Comparison of ENCODE assay signal across 1 cellular context in the genomic region with DNA sequence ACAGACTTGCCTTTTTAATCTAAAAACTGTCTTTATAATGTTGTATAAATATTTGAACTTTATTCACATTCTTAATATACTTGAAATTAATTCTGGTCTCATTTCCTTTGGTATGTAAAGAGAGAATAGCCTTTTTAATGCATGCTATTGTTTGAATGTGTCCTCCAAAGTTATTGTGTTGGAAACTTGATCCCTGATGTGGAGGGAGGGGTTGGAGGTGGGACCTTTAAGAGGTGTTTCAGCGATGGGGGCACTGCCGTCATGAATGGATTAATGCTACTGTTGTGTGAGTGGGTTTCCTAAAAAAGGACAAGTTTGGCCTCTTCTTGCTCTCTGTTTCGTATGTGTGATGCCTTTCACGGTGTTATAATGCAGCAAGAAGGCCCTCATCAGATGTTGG.
TF ChIP-seq lines count a peak whose summit lies in the region.

No MANE protein-coding gene starts in this region.

TF ChIP-seq in GM23338, 12 proteins besides CTCF, POLR2A, EP300 and RAD21 (continued from another document):
- TF ChIP-seq, protein P1, sequence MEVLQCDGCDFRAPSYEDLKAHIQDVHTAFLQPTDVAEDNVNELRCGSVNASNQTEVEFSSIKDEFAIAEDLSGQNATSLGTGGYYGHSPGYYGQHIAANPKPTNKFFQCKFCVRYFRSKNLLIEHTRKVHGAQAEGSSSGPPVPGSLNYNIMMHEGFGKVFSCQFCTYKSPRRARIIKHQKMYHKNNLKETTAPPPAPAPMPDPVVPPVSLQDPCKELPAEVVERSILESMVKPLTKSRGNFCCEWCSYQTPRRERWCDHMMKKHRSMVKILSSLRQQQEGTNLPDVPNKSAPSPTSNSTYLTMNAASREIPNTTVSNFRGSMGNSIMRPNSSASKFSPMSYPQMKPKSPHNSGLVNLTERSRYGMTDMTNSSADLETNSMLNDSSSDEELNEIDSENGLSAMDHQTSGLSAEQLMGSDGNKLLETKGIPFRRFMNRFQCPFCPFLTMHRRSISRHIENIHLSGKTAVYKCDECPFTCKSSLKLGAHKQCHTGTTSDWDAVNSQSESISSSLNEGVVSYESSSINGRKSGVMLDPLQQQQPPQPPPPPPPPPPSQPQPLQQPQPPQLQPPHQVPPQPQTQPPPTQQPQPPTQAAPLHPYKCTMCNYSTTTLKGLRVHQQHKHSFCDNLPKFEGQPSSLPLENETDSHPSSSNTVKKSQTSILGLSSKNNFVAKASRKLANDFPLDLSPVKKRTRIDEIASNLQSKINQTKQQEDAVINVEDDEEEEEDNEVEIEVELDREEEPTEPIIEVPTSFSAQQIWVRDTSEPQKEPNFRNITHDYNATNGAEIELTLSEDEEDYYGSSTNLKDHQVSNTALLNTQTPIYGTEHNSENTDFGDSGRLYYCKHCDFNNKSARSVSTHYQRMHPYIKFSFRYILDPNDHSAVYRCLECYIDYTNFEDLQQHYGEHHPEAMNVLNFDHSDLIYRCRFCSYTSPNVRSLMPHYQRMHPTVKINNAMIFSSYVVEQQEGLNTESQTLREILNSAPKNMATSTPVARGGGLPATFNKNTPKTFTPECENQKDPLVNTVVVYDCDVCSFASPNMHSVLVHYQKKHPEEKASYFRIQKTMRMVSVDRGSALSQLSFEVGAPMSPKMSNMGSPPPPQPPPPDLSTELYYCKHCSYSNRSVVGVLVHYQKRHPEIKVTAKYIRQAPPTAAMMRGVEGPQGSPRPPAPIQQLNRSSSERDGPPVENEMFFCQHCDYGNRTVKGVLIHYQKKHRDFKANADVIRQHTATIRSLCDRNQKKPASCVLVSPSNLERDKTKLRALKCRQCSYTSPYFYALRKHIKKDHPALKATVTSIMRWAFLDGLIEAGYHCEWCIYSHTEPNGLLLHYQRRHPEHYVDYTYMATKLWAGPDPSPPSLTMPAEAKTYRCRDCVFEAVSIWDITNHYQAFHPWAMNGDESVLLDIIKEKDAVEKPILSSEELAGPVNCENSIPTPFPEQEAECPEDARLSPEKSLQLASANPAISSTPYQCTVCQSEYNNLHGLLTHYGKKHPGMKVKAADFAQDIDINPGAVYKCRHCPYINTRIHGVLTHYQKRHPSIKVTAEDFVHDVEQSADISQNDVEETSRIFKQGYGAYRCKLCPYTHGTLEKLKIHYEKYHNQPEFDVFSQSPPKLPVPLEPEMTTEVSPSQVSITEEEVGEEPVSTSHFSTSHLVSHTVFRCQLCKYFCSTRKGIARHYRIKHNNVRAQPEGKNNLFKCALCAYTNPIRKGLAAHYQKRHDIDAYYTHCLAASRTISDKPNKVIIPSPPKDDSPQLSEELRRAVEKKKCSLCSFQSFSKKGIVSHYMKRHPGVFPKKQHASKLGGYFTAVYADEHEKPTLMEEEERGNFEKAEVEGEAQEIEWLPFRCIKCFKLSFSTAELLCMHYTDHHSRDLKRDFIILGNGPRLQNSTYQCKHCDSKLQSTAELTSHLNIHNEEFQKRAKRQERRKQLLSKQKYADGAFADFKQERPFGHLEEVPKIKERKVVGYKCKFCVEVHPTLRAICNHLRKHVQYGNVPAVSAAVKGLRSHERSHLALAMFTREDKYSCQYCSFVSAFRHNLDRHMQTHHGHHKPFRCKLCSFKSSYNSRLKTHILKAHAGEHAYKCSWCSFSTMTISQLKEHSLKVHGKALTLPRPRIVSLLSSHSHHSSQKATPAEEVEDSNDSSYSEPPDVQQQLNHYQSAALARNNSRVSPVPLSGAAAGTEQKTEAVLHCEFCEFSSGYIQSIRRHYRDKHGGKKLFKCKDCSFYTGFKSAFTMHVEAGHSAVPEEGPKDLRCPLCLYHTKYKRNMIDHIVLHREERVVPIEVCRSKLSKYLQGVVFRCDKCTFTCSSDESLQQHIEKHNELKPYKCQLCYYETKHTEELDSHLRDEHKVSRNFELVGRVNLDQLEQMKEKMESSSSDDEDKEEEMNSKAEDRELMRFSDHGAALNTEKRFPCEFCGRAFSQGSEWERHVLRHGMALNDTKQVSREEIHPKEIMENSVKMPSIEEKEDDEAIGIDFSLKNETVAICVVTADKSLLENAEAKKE (CRISPR knock-in tag; IDR thresholded peaks at IDR 0.05), result no peak
- TF ChIP-seq POLR2AphosphoS5 (IDR thresholded peaks at IDR 0.05; ENCODE audit: low read depth), result no peak
- TF ChIP-seq ZNF331 (CRISPR knock-in tag; IDR thresholded peaks at IDR 0.05; ENCODE audit: low read depth), result no peak
- TF ChIP-seq EZH2phosphoT487 (IDR thresholded peaks at IDR 0.05; ENCODE audit: unreplicated experiment), result no peak
- TF ChIP-seq NANOG (IDR thresholded peaks at IDR 0.05; ENCODE audit: borderline replicate concordance), result no peak
- TF ChIP-seq EZH2 (IDR thresholded peaks at IDR 0.05; ENCODE audit: low read depth, unreplicated experiment), result no peak
- no peak for TF ChIP-seq ZNF114 (CRISPR knock-in tag; IDR thresholded peaks at IDR 0.05)
- TF ChIP-seq, protein P2, sequence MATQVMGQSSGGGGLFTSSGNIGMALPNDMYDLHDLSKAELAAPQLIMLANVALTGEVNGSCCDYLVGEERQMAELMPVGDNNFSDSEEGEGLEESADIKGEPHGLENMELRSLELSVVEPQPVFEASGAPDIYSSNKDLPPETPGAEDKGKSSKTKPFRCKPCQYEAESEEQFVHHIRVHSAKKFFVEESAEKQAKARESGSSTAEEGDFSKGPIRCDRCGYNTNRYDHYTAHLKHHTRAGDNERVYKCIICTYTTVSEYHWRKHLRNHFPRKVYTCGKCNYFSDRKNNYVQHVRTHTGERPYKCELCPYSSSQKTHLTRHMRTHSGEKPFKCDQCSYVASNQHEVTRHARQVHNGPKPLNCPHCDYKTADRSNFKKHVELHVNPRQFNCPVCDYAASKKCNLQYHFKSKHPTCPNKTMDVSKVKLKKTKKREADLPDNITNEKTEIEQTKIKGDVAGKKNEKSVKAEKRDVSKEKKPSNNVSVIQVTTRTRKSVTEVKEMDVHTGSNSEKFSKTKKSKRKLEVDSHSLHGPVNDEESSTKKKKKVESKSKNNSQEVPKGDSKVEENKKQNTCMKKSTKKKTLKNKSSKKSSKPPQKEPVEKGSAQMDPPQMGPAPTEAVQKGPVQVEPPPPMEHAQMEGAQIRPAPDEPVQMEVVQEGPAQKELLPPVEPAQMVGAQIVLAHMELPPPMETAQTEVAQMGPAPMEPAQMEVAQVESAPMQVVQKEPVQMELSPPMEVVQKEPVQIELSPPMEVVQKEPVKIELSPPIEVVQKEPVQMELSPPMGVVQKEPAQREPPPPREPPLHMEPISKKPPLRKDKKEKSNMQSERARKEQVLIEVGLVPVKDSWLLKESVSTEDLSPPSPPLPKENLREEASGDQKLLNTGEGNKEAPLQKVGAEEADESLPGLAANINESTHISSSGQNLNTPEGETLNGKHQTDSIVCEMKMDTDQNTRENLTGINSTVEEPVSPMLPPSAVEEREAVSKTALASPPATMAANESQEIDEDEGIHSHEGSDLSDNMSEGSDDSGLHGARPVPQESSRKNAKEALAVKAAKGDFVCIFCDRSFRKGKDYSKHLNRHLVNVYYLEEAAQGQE (IDR thresholded peaks at IDR 0.05; ENCODE audit: unreplicated experiment), result no peak
- TF ChIP-seq JUNB (IDR thresholded peaks at IDR 0.05; ENCODE audit: unreplicated experiment), result no peak
